ENCODE assay signal across 1 cellular context in genomic region chr19:52221031-52221430, GRCh38.
TF ChIP-seq lines count a peak whose summit lies in the region.

No MANE protein-coding gene starts in this region.

TF ChIP-seq in GM12878, 131 proteins besides CTCF, POLR2A, EP300 and RAD21:
- no peak for TF ChIP-seq BRCA1 (IDR thresholded peaks at IDR 0.05; ENCODE audit: low read depth, low read length)
- no peak for TF ChIP-seq ZNF384 (IDR thresholded peaks at IDR 0.05; ENCODE audit: borderline replicate concordance, low read depth, low read length)
- no peak for TF ChIP-seq ZNF217 (IDR thresholded peaks at IDR 0.05)
- no peak for TF ChIP-seq MAX (IDR thresholded peaks at IDR 0.05; ENCODE audit: low read depth, low read length)
- TF ChIP-seq YY1 (IDR thresholded peaks at IDR 0.05; ENCODE audit: low read depth, low read length), result no peak
TF ChIP-seq in GM12878: peak in this region for 0.
